ENCODE assay signal across 9 cellular contexts in genomic region chr1:112701227-112702066, GRCh38. TPM values are rescaled to one million over a fixed set of nuclear protein-coding genes. Genes with fewer than 3 reads are reported as not detected.
DNase-seq lines count a peak whose midpoint lies in the region; ATAC-seq and TF ChIP-seq lines count a peak whose summit lies in the region.
"Had no signal": no experiment of that assay in that cellular context is flagged by ENCODE, and none has a peak within 500 bp of the region (broad histone marks: within the 10 kb centered on the region; RNA-seq: fewer than 3 reads in every experiment).

No MANE protein-coding gene starts in this region.

- CTCF ChIA-PET in HEK293 (lab: Yijun Ruan, JAX): interaction anchor here (0.6 to 2.0 kb wide), 4 partner anchors 14 to 477 kb away, joined by 3 to 12 read pairs (median 4); partner anchors contain the start of genes MOV10 and PPM1J
- CTCF ChIA-PET in activated CD8-positive, alpha-beta T cell treated with anti-CD3 and anti-CD28 coated beads, Interleukin-2, amount 10 ng/mL, durations not matched to agents 7 days and 5 days (lab: Charles Lee): interaction anchor here (1.0 to 6.9 kb wide), 3 partner anchors 15 to 199 kb away, joined by 3 to 56 read pairs (median 3); partner anchors contain the start of genes MOV10 and PPM1J

- H3K9ac ChIP-seq in smooth muscle cell (ENCODE audit: low read depth): peak overlapping the region; percentile 78

- H2AFZ ChIP-seq in smooth muscle cell (ENCODE audit: low read depth): no peak overlapping the region

- peaks cover 41% of the 10 kb centered on the region for H3F3A ChIP-seq in smooth muscle cell (ENCODE audit: low read depth)

- H3K36me3 ChIP-seq in HEK293 (ENCODE audit: control insufficient read depth in 2 of 2, insufficient read depth in 1 of 2, low read length in 2 of 2) (peaks cover 0 to 72% of the 10 kb centered on the region in 2 experiments; a peak in 1 of 3 replicates), smooth muscle cell (ENCODE audit: low read depth) (no peaks in the 10 kb centered on the region)

- H3K9me3 ChIP-seq in HEK293 (ENCODE audit: control insufficient read depth, insufficient read depth, low read depth, low read length) (no peaks in the 10 kb centered on the region), smooth muscle cell (replicated peaks; ENCODE audit: low read depth) (no peaks in the 10 kb centered on the region)

- H3K9me3 Mint-ChIP-seq in activated CD8-positive, alpha-beta T cell treated with anti-CD3 and anti-CD28 coated beads, Interleukin-2, amount 10 ng/mL, durations not matched to agents 7 days and 5 days (ENCODE audit: insufficient read depth): no peaks in the 10 kb centered on the region

- H3K4me3 Mint-ChIP-seq in activated CD8-positive, alpha-beta T cell treated with anti-CD3 and anti-CD28 coated beads, Interleukin-2, amount 10 ng/mL, durations not matched to agents 7 days and 5 days: no peak overlapping the region

- ATAC-seq in activated CD8-positive, alpha-beta T cell treated with anti-CD3 and anti-CD28 coated beads, Interleukin-2, amount 10 ng/mL, durations not matched to agents 7 days and 5 days: no peak
- no peak for ATAC-seq in GM21529 (IDR thresholded peaks at IDR 0.05; ENCODE audit: unreplicated experiment)
- ATAC-seq in GM19328 (IDR thresholded peaks at IDR 0.05; ENCODE audit: unreplicated experiment): no peak
- no peak for ATAC-seq in GM18909 (IDR thresholded peaks at IDR 0.05; ENCODE audit: poor library complexity, unreplicated experiment)

- peaks cover 25% of the 10 kb centered on the region for H3K79me2 ChIP-seq in smooth muscle cell (ENCODE audit: low read depth)

- peaks cover 21% of the 10 kb centered on the region for H4K20me1 ChIP-seq in smooth muscle cell (ENCODE audit: low read depth)

- no peaks in the 10 kb centered on the region for H3K27me3 ChIP-seq in smooth muscle cell (ENCODE audit: low read depth)

- WGBS in smooth muscle cell (ENCODE audit: low lambda C conversion rate): 85% methylated on average over 17 of the region's 17 CpGs

- H3K36me3 Mint-ChIP-seq in activated CD8-positive, alpha-beta T cell treated with anti-CD3 and anti-CD28 coated beads, Interleukin-2, amount 10 ng/mL, durations not matched to agents 7 days and 5 days (ENCODE audit: low read depth): peaks cover 55% of the 10 kb centered on the region

- POLR2A ChIA-PET in HEK293 (lab: Yijun Ruan, JAX): interaction anchor here (0.9 to 9.8 kb wide), 6 partner anchors 12 to 306 kb away, joined by 3 to 91 read pairs (median 6); partner anchors contain the start of genes CAPZA1, CTTNBP2NL, MOV10 and ST7L
- POLR2A ChIA-PET in activated CD8-positive, alpha-beta T cell treated with anti-CD3 and anti-CD28 coated beads, Interleukin-2, amount 10 ng/mL, durations not matched to agents 7 days and 5 days (lab: Charles Lee): interaction anchor here (0.9 to 3.7 kb wide), 3 partner anchors 27 to 82 kb away, joined by 5 to 21 read pairs (median 5); partner anchors contain the start of genes MOV10 and ST7L

- no peak for DNase-seq in activated CD8-positive, alpha-beta T cell treated with anti-CD3 and anti-CD28 coated beads, Interleukin-2, amount 10 ng/mL, durations not matched to agents 7 days and 5 days
- DNase-seq in islet precursor cell (peak; percentile 42), smooth muscle cell (lab: John Stamatoyannopoulos, UW; ENCODE audit: unreplicated experiment) (no peak), SKM-1 (lab: John Stamatoyannopoulos, UW; ENCODE audit: unreplicated experiment) (no peak)
- DNase-seq: NCI-H187 treated with DMSO at 0.1 percent for 48 hours had no signal

- H3K4me1 ChIP-seq in HEK293 (ENCODE audit: control insufficient read depth, insufficient read depth, low read length): peaks cover 21% of the 10 kb centered on the region
- H3K4me1 ChIP-seq in smooth muscle cell (ENCODE audit: low read depth): peaks cover 35% of the 10 kb centered on the region

- H3K4me3 ChIP-seq in HEK293 (ENCODE audit: low read depth, low read length): no peak overlapping the region
- H3K4me3 ChIP-seq in smooth muscle cell: no peak overlapping the region

- H3K27ac ChIP-seq in HEK293 (ENCODE audit: extremely low read depth, low read depth, low read length): peak overlapping the region; percentile 53
- H3K27ac ChIP-seq in smooth muscle cell (ENCODE audit: low read depth): peak overlapping the region; percentile 97

- H3K27me3 Mint-ChIP-seq in activated CD8-positive, alpha-beta T cell treated with anti-CD3 and anti-CD28 coated beads, Interleukin-2, amount 10 ng/mL, durations not matched to agents 7 days and 5 days (ENCODE audit: low read depth): no peaks in the 10 kb centered on the region

- H3K4me1 Mint-ChIP-seq in activated CD8-positive, alpha-beta T cell treated with anti-CD3 and anti-CD28 coated beads, Interleukin-2, amount 10 ng/mL, durations not matched to agents 7 days and 5 days (ENCODE audit: low read depth): peaks cover 70% of the 10 kb centered on the region

- H3K27ac Mint-ChIP-seq in activated CD8-positive, alpha-beta T cell treated with anti-CD3 and anti-CD28 coated beads, Interleukin-2, amount 10 ng/mL, durations not matched to agents 7 days and 5 days: peak overlapping the region; percentile 91

- TF ChIP-seq CTCF in HEK293 (tag by site-specific recombination; IDR thresholded peaks at IDR 0.05) (no peak), smooth muscle cell (IDR thresholded peaks at IDR 0.05; ENCODE audit: borderline replicate concordance, insufficient read depth, poor library complexity, severe bottlenecking) (no peak)

- H3K4me2 ChIP-seq in smooth muscle cell: peak overlapping the region; percentile 60

TF ChIP-seq in HEK293, 187 proteins besides CTCF, POLR2A, EP300 and RAD21 (continues in another document):
- TF ChIP-seq ZNF558 (tag by site-specific recombination; IDR thresholded peaks at IDR 0.05) (no peak), ZBTB7A (tag by site-specific recombination; IDR thresholded peaks at IDR 0.05; ENCODE audit: low read depth) (no peak), ZSCAN30 (tag by site-specific recombination; IDR thresholded peaks at IDR 0.05) (no peak), ZNF513 (tag by site-specific recombination; IDR thresholded peaks at IDR 0.05) (no peak), PRDM10 (tag by site-specific recombination; IDR thresholded peaks at IDR 0.05) (no peak), SP2 (tag by site-specific recombination; IDR thresholded peaks at IDR 0.05) (peak; percentile 32; the same call in 1 of the 2 replicates), ZNF677 (tag by site-specific recombination; IDR thresholded peaks at IDR 0.05) (no peak), ZNF10 (tag by site-specific recombination; IDR thresholded peaks at IDR 0.05) (no peak), KLF1 (tag by site-specific recombination; IDR thresholded peaks at IDR 0.05) (no peak), ZNF654 (tag by site-specific recombination; IDR thresholded peaks at IDR 0.05; ENCODE audit: low read depth) (no peak), ZNF596 (tag by site-specific recombination; IDR thresholded peaks at IDR 0.05) (no peak)

RNA-seq across cellular contexts. Expression of gene RHOC, which starts 5.5 kb away (rescaled TPM):
- 10 to 100 TPM; 85.6 to 93.8 TPM for total RNA-seq in activated CD8-positive, alpha-beta T cell treated with anti-CD3 and anti-CD28 coated beads, Interleukin-2, amount 10 ng/mL, durations not matched to agents 7 days and 5 days
- total RNA-seq in smooth muscle cell: 270 and 303 TPM in 2 replicates
- 518 and 596 TPM in 2 replicates for polyA plus RNA-seq in smooth muscle cell

RNA-seq across cellular contexts. Expression of gene PPM1J, which starts 13.7 kb away (rescaled TPM):
- total RNA-seq in activated CD8-positive, alpha-beta T cell treated with anti-CD3 and anti-CD28 coated beads, Interleukin-2, amount 10 ng/mL, durations not matched to agents 7 days and 5 days: not detected
- 0.40 and 1.2 TPM in 2 replicates for total RNA-seq in smooth muscle cell
- 4.7 and 5.2 TPM in 2 replicates for polyA plus RNA-seq in smooth muscle cell

RNA-seq across cellular contexts. Expression of gene MOV10, which starts 27.0 kb away (rescaled TPM):
- total RNA-seq in activated CD8-positive, alpha-beta T cell treated with anti-CD3 and anti-CD28 coated beads, Interleukin-2, amount 10 ng/mL, durations not matched to agents 7 days and 5 days: 100 to 1,000 TPM; 120 TPM
- 36.9 and 40.4 TPM in 2 replicates for total RNA-seq in smooth muscle cell
- polyA plus RNA-seq in smooth muscle cell: 56.8 and 60.6 TPM in 2 replicates
